In genomic region chr7:6419310-6419773, GRCh38 we compare ENCODE assay signal across 18 cellular contexts. TPM values are rescaled to one million over a fixed set of nuclear protein-coding genes. Genes with fewer than 3 reads are reported as not detected.
DNase-seq lines count a peak whose midpoint lies in the region; ATAC-seq lines count a peak whose summit lies in the region.
"Had no signal": no experiment of that assay in that cellular context is flagged by ENCODE, and none has a peak within 500 bp of the region (broad histone marks: within the 10 kb centered on the region; RNA-seq: fewer than 3 reads in every experiment).

No MANE protein-coding gene starts in this region.

- CTCF ChIA-PET in activated CD4-positive, alpha-beta T cell treated with anti-CD3 and anti-CD28 coated beads for 36 hours (lab: Charles Lee), result no interaction called here
- CTCF ChIA-PET in CD8-positive, alpha-beta memory T cell (lab: Charles Lee), result no interaction called here

- peaks cover 22% of the 10 kb centered on the region for H3K36me3 Mint-ChIP-seq in activated CD4-positive, alpha-beta T cell treated with anti-CD3 and anti-CD28 coated beads for 36 hours (ENCODE audit: low read depth)
- H3K36me3 Mint-ChIP-seq in CD8-positive, alpha-beta memory T cell, result peaks cover 0 to 62% (median 10%) of the 10 kb centered on the region in 3 donors

- no peaks in the 10 kb centered on the region for H3K9me3 ChIP-seq in aorta (ENCODE audit: control insufficient read depth, low read length)
- H3K9me3 ChIP-seq in CD8-positive, alpha-beta memory T cell (ENCODE audit: low read length), result no peaks in the 10 kb centered on the region
- H3K9me3 ChIP-seq: A549, Caco-2, SJCRH30, transverse colon had no signal

- H3K36me3 ChIP-seq in aorta (ENCODE audit: control insufficient read depth in 1 of 2, insufficient read depth in 2 of 2, low read length in 1 of 2), result peaks cover 0 to 2% of the 10 kb centered on the region in 2 donors
- H3K36me3 ChIP-seq in CD8-positive, alpha-beta memory T cell (ENCODE audit: insufficient read depth, low read length), result peaks cover 13% of the 10 kb centered on the region

- H3K27ac ChIP-seq in aorta (ENCODE audit: low read depth in 1 of 2, low read length in 2 of 2), result no peak overlapping the region
- H3K27ac ChIP-seq in CD8-positive, alpha-beta memory T cell (ENCODE audit: low read depth, low read length), result no peak overlapping the region
- H3K27ac ChIP-seq: A549, SJCRH30, transverse colon had no signal

- H3K27me3 ChIP-seq in aorta (ENCODE audit: control insufficient read depth in 1 of 2, insufficient read depth in 2 of 2, low read length in 1 of 2), result no peaks in the 10 kb centered on the region
- no peaks in the 10 kb centered on the region for H3K27me3 ChIP-seq in CD8-positive, alpha-beta memory T cell (ENCODE audit: insufficient read depth, low read length, poor library complexity, severe bottlenecking)
- H3K27me3 ChIP-seq: SJCRH30, transverse colon had no signal

- WGBS in aorta, 2 donors, result 63 to 76% methylated on average over 16 of the region's 16 CpGs

- DNase-seq in activated CD4-positive, alpha-beta T cell treated with anti-CD3 and anti-CD28 coated beads for 36 hours, result no peak
- DNase-seq in activated CD4-positive, alpha-beta T cell treated with anti-CD3 and anti-CD28 coated beads, Interleukin-2, amount 50 U/mL, for 1 hour, result no peak
- peak; percentile 93 for DNase-seq in cerebellum (ENCODE audit: low spot score)
- peak; percentile 64 for DNase-seq in medulla oblongata (ENCODE audit: extremely low spot score)
- DNase-seq in aorta, result peak in 1 of 2 donors; percentile 74
- no peak for DNase-seq in activated CD4-positive, alpha-beta T cell treated with anti-CD3 and anti-CD28 coated beads for 48 hours
- no peak for DNase-seq in CD8-positive, alpha-beta memory T cell
- no peak for DNase-seq in NCI-H510A (lab: John Stamatoyannopoulos, UW)
- DNase-seq: activated CD8-positive, alpha-beta T cell treated with anti-CD3 and anti-CD28 coated beads for 36 hours; Caco-2; effector memory CD8-positive, alpha-beta T cell; GF-D8; MM.1S; NCI-H2081; SJCRH30; transverse colon had no signal

- intact Hi-C loops in activated CD4-positive, alpha-beta T cell treated with anti-CD3 and anti-CD28 coated beads for 36 hours (cut with DNase I, micrococcal nuclease), result no loop called here
- intact Hi-C loops in aorta (cut with DNase I), result no loop called here

- peaks cover 13% of the 10 kb centered on the region for H3K4me1 Mint-ChIP-seq in activated CD4-positive, alpha-beta T cell treated with anti-CD3 and anti-CD28 coated beads for 36 hours
- H3K4me1 Mint-ChIP-seq in CD8-positive, alpha-beta memory T cell, result peaks cover 2 to 4% (median 4%) of the 10 kb centered on the region in 3 donors
- H3K4me1 Mint-ChIP-seq: brain had no signal

- no peak for ATAC-seq in activated CD4-positive, alpha-beta T cell treated with anti-CD3 and anti-CD28 coated beads for 36 hours
- ATAC-seq in aorta (ENCODE audit: low FRiP score), result peak; percentile 36
- ATAC-seq: A549; activated CD8-positive, alpha-beta T cell treated with anti-CD3 and anti-CD28 coated beads for 36 hours; effector memory CD8-positive, alpha-beta T cell had no signal

- no peaks in the 10 kb centered on the region for H3K4me1 ChIP-seq in aorta (ENCODE audit: control insufficient read depth in 1 of 2, insufficient read depth in 2 of 2, low read length in 2 of 2)
- H3K4me1 ChIP-seq in CD8-positive, alpha-beta memory T cell (ENCODE audit: insufficient read depth, low read length), result no peaks in the 10 kb centered on the region
- H3K4me1 ChIP-seq: Caco-2, SJCRH30, transverse colon had no signal

- POLR2A ChIA-PET in activated CD4-positive, alpha-beta T cell treated with anti-CD3 and anti-CD28 coated beads for 36 hours (lab: Charles Lee), result no interaction called here
- POLR2A ChIA-PET in CD8-positive, alpha-beta memory T cell (lab: Charles Lee), result no interaction called here

- peak overlapping the region; percentile 26 for H3K27ac Mint-ChIP-seq in activated CD4-positive, alpha-beta T cell treated with anti-CD3 and anti-CD28 coated beads for 36 hours
- H3K27ac Mint-ChIP-seq in CD8-positive, alpha-beta memory T cell, result peak overlapping the region in 1 of 8 donors; percentile 76
- H3K27ac Mint-ChIP-seq: activated CD8-positive, alpha-beta T cell treated with anti-CD3 and anti-CD28 coated beads for 36 hours; brain had no signal

- H3K9me3 Mint-ChIP-seq in activated CD4-positive, alpha-beta T cell treated with anti-CD3 and anti-CD28 coated beads for 36 hours (ENCODE audit: low read depth), result no peaks in the 10 kb centered on the region
- H3K9me3 Mint-ChIP-seq in CD8-positive, alpha-beta memory T cell, result no peaks in the 10 kb centered on the region
- H3K9me3 Mint-ChIP-seq: activated CD8-positive, alpha-beta T cell treated with anti-CD3 and anti-CD28 coated beads for 36 hours; brain; effector memory CD8-positive, alpha-beta T cell had no signal

- no peak overlapping the region for H3K4me3 Mint-ChIP-seq in activated CD4-positive, alpha-beta T cell treated with anti-CD3 and anti-CD28 coated beads for 36 hours
- H3K4me3 Mint-ChIP-seq in CD8-positive, alpha-beta memory T cell, result no peak overlapping the region
- H3K4me3 Mint-ChIP-seq: activated CD8-positive, alpha-beta T cell treated with anti-CD3 and anti-CD28 coated beads for 36 hours; brain; effector memory CD8-positive, alpha-beta T cell had no signal

- H3K4me3 ChIP-seq in aorta (ENCODE audit: low read length in 2 of 2), result no peak overlapping the region
- no peak overlapping the region for H3K4me3 ChIP-seq in CD8-positive, alpha-beta memory T cell (ENCODE audit: low read length)
- H3K4me3 ChIP-seq: A549, SJCRH30, transverse colon had no signal

- no peaks in the 10 kb centered on the region for H3K27me3 Mint-ChIP-seq in activated CD4-positive, alpha-beta T cell treated with anti-CD3 and anti-CD28 coated beads for 36 hours
- H3K27me3 Mint-ChIP-seq in CD8-positive, alpha-beta memory T cell, result no peaks in the 10 kb centered on the region
- H3K27me3 Mint-ChIP-seq: activated CD8-positive, alpha-beta T cell treated with anti-CD3 and anti-CD28 coated beads for 36 hours; brain; effector memory CD8-positive, alpha-beta T cell had no signal

RNA-seq across cellular contexts. Expression of gene DAGLB, which starts 28.4 kb away (rescaled TPM):
- 10 to 100 TPM in 1 of 2 experiments, 1 to 10 TPM in 1; 9.8 to 15.2 TPM for total RNA-seq in activated CD4-positive, alpha-beta T cell treated with anti-CD3 and anti-CD28 coated beads for 36 hours
- total RNA-seq in cerebellum (17.5 TPM), aorta (10 to 100 TPM; 15.5 to 19.7 TPM)
- 10 to 100 TPM in 1 of 2 donors, 1 to 10 TPM in 1; 3.6 to 18.0 TPM for polyA plus RNA-seq in aorta
- 10 to 100 TPM; 16.1 to 16.4 TPM for total RNA-seq in CD8-positive, alpha-beta memory T cell
- 9.7 TPM for polyA plus RNA-seq in CD8-positive, alpha-beta memory T cell

RNA-seq across cellular contexts. Expression of gene RAC1, which starts 45.0 kb away (rescaled TPM):
- total RNA-seq in activated CD4-positive, alpha-beta T cell treated with anti-CD3 and anti-CD28 coated beads for 36 hours, result 100 to 1,000 TPM; 173 to 208 TPM
- total RNA-seq in cerebellum, result 41.6 TPM
- 100 to 1,000 TPM; 216 to 217 TPM for total RNA-seq in aorta
- 100 to 1,000 TPM; 234 to 235 TPM for polyA plus RNA-seq in aorta
- total RNA-seq in CD8-positive, alpha-beta memory T cell, result 100 to 1,000 TPM; 224 to 231 TPM
- 299 TPM for polyA plus RNA-seq in CD8-positive, alpha-beta memory T cell

Comparison
In these comparisons a context has a peak if more than half of its experiments do, and no peak if none do; other contexts are left out.
1. DNase-seq: peak in cerebellum (single experiment) and medulla oblongata (single experiment); none in activated CD4-positive, alpha-beta T cell treated with anti-CD3 and anti-CD28 coated beads for 36 hours (single experiment), activated CD4-positive, alpha-beta T cell treated with anti-CD3 and anti-CD28 coated beads, Interleukin-2, amount 50 U/mL, for 1 hour (single experiment), activated CD4-positive, alpha-beta T cell treated with anti-CD3 and anti-CD28 coated beads for 48 hours (single experiment), CD8-positive, alpha-beta memory T cell (0 of 5) and NCI-H510A (single experiment).